Comparison of ENCODE assay signal across 8 cellular contexts in the genomic region with DNA sequence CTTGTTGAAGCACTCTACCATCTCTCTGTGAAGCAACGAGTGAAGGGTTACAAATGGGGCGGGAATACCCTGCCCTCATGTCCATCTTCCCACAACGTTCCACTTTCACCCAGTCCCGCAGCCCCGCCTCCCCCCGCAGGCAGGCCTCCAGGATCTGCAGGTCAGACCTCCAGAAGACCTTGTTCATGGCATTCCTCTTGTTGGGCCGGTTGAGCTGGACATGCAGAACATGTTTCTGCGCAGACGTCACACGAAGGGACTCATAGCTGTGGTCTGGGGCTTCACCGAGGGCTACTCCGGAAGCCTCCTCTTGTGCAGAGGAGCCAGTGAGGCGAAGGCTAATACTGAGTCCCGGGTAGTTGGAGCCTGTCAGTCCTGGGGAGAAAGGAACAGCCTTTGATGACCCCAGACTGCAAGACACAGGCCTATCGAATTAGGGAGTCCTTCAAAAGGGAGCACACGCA.
DNase-seq lines count a peak whose midpoint lies in the region; ATAC-seq and TF ChIP-seq lines count a peak whose summit lies in the region.

No MANE protein-coding gene starts in this region.

- ATAC-seq in GM19372 (IDR thresholded peaks at IDR 0.05; ENCODE audit: low read depth, unreplicated experiment) (peak; percentile 39), HG03354 (IDR thresholded peaks at IDR 0.05; ENCODE audit: poor library complexity, severe bottlenecking, unreplicated experiment) (peak; percentile 62)
- ATAC-seq in stimulated activated naive B cell treated with anti-CD40 and anti-IgM and Interleukin-4, amounts not matched to agents 10 μg/mL and 1 μg/mL and 100 μg/mL, for 72 hours (replicated peaks): peak; percentile 71 to 77

- H3K27ac ChIP-seq in RWPE1 (peak overlapping the region; percentile 91), cingulate gyrus (ENCODE audit: low read depth, low read length) (peak overlapping the region; percentile 98), layer of hippocampus (ENCODE audit: low read depth, low read length) (peak overlapping the region; percentile 89)

- no peaks in the 10 kb centered on the region for H3K27me3 Mint-ChIP-seq in stimulated activated naive B cell treated with anti-CD40 and anti-IgM and Interleukin-4, amounts not matched to agents 10 μg/mL and 1 μg/mL and 100 μg/mL, for 72 hours

- H3K27ac Mint-ChIP-seq in stimulated activated naive B cell treated with anti-CD40 and anti-IgM and Interleukin-4, amounts not matched to agents 10 μg/mL and 1 μg/mL and 100 μg/mL, for 72 hours: peak overlapping the region; percentile 97

- POLR2A ChIA-PET in RWPE1 (lab: Yijun Ruan, JAX; ENCODE audit: low non-redundant PET): interaction anchor here (0.7 kb wide), 1 partner anchor 20 kb away, joined by 3 read pairs; no protein-coding TSS in a partner anchor

- CTCF ChIA-PET in RWPE1 (lab: Yijun Ruan, JAX): interaction anchor here (0.6 to 1.2 kb wide), 2 partner anchors 62 to 932 kb away, joined by 3 to 6 read pairs; no protein-coding TSS in a partner anchor

- DNase-seq in DMS53 treated with DMSO at 0.1 percent for 48 hours (lab: John Stamatoyannopoulos, UW; ENCODE audit: unreplicated experiment) (peak; percentile 84), RWPE1 (ENCODE audit: low spot score) (peak; percentile 65), NCI-H524 treated with DMSO at 0.1 percent for 48 hours (lab: John Stamatoyannopoulos, UW) (no peak)
- peak; percentile 44 for DNase-seq in stimulated activated naive B cell treated with anti-CD40 and anti-IgM and Interleukin-4, amounts not matched to agents 10 μg/mL and 1 μg/mL and 100 μg/mL, for 72 hours

- TF ChIP-seq CTCF in RWPE1 (conservative IDR thresholded peaks at IDR 0.05; ENCODE audit: low read depth): no peak

- no peaks in the 10 kb centered on the region for H3K27me3 ChIP-seq in layer of hippocampus (ENCODE audit: control insufficient read depth, insufficient read depth, low read length)

- H3K9me3 Mint-ChIP-seq in stimulated activated naive B cell treated with anti-CD40 and anti-IgM and Interleukin-4, amounts not matched to agents 10 μg/mL and 1 μg/mL and 100 μg/mL, for 72 hours: no peaks in the 10 kb centered on the region

- H3K4me1 Mint-ChIP-seq in stimulated activated naive B cell treated with anti-CD40 and anti-IgM and Interleukin-4, amounts not matched to agents 10 μg/mL and 1 μg/mL and 100 μg/mL, for 72 hours: peaks cover 16 to 49% of the 10 kb centered on the region in 2 donors

- H3K4me3 Mint-ChIP-seq in stimulated activated naive B cell treated with anti-CD40 and anti-IgM and Interleukin-4, amounts not matched to agents 10 μg/mL and 1 μg/mL and 100 μg/mL, for 72 hours: peak overlapping the region; percentile 92 to 99

- H3K36me3 Mint-ChIP-seq in stimulated activated naive B cell treated with anti-CD40 and anti-IgM and Interleukin-4, amounts not matched to agents 10 μg/mL and 1 μg/mL and 100 μg/mL, for 72 hours: peaks cover 23 to 42% of the 10 kb centered on the region in 2 donors
